ENCODE assay signal across 9 cellular contexts in genomic region chr3:183161552-183162345, GRCh38. TPM values are rescaled to one million over a fixed set of nuclear protein-coding genes. Genes with fewer than 3 reads are reported as not detected.
DNase-seq lines count a peak whose midpoint lies in the region; ATAC-seq lines count a peak whose summit lies in the region.
"Had no signal": no experiment of that assay in that cellular context is flagged by ENCODE, and none has a peak within 500 bp of the region (broad histone marks: within the 10 kb centered on the region; RNA-seq: fewer than 3 reads in every experiment).

No MANE protein-coding gene starts in this region.

- H3K27ac Mint-ChIP-seq in CD4-positive, alpha-beta memory T cell: peak overlapping the region; percentile 66 to 90 (median 81)
- H3K27ac Mint-ChIP-seq in activated CD4-positive, alpha-beta memory T cell treated with anti-CD3 and anti-CD28 coated beads, Interleukin-2, amount 10 ng/mL, durations not matched to agents 7 days and 5 days: no peak overlapping the region
- H3K27ac Mint-ChIP-seq in stimulated activated naive B cell treated with anti-CD40 and anti-IgM and Interleukin-4, amounts not matched to agents 10 μg/mL and 1 μg/mL and 100 μg/mL, for 72 hours: peak overlapping the region; percentile 95

- H3K9me3 Mint-ChIP-seq in CD4-positive, alpha-beta memory T cell: no peaks in the 10 kb centered on the region
- H3K9me3 Mint-ChIP-seq in activated CD4-positive, alpha-beta memory T cell treated with anti-CD3 and anti-CD28 coated beads, Interleukin-2, amount 10 ng/mL, durations not matched to agents 7 days and 5 days: no peaks in the 10 kb centered on the region
- H3K9me3 Mint-ChIP-seq in stimulated activated naive B cell treated with anti-CD40 and anti-IgM and Interleukin-4, amounts not matched to agents 10 μg/mL and 1 μg/mL and 100 μg/mL, for 72 hours: peaks cover 0 to 8% of the 10 kb centered on the region in 2 donors

- ATAC-seq in GM19035 (IDR thresholded peaks at IDR 0.05; ENCODE audit: unreplicated experiment) (peak; percentile 59), HG03103 (IDR thresholded peaks at IDR 0.05; ENCODE audit: low read depth, unreplicated experiment) (peak; percentile 67)
- peak; percentile 83 to 88 for ATAC-seq in stimulated activated naive B cell treated with anti-CD40 and anti-IgM and Interleukin-4, amounts not matched to agents 10 μg/mL and 1 μg/mL and 100 μg/mL, for 72 hours (replicated peaks)

- CTCF ChIA-PET in CD4-positive, alpha-beta memory T cell (lab: Charles Lee; ENCODE audit: partially characterized antibody): interaction anchor here (0.6 to 1.5 kb wide), 3 partner anchors 20 to 146 kb away, joined by 3 to 4 read pairs (median 3); no protein-coding TSS in a partner anchor
- CTCF ChIA-PET in activated CD4-positive, alpha-beta memory T cell treated with anti-CD3 and anti-CD28 coated beads, Interleukin-2, amount 10 ng/mL, durations not matched to agents 7 days and 5 days (lab: Charles Lee): interaction anchor here (1.0 to 1.2 kb wide), 3 partner anchors 10 to 269 kb away, joined by 3 read pairs; no protein-coding TSS in a partner anchor

- peak overlapping the region; percentile 83 to 95 (median 92) for H3K4me3 Mint-ChIP-seq in CD4-positive, alpha-beta memory T cell
- peak overlapping the region; percentile 87 for H3K4me3 Mint-ChIP-seq in activated CD4-positive, alpha-beta memory T cell treated with anti-CD3 and anti-CD28 coated beads, Interleukin-2, amount 10 ng/mL, durations not matched to agents 7 days and 5 days
- H3K4me3 Mint-ChIP-seq in stimulated activated naive B cell treated with anti-CD40 and anti-IgM and Interleukin-4, amounts not matched to agents 10 μg/mL and 1 μg/mL and 100 μg/mL, for 72 hours: peak overlapping the region; percentile 84 to 88

- H3K27me3 Mint-ChIP-seq in CD4-positive, alpha-beta memory T cell: no peaks in the 10 kb centered on the region
- H3K27me3 Mint-ChIP-seq in activated CD4-positive, alpha-beta memory T cell treated with anti-CD3 and anti-CD28 coated beads, Interleukin-2, amount 10 ng/mL, durations not matched to agents 7 days and 5 days: peaks cover 2% of the 10 kb centered on the region
- H3K27me3 Mint-ChIP-seq in stimulated activated naive B cell treated with anti-CD40 and anti-IgM and Interleukin-4, amounts not matched to agents 10 μg/mL and 1 μg/mL and 100 μg/mL, for 72 hours: peaks cover 33 to 47% of the 10 kb centered on the region in 2 donors

- no peaks in the 10 kb centered on the region for H3K36me3 Mint-ChIP-seq in CD4-positive, alpha-beta memory T cell
- peaks cover 9% of the 10 kb centered on the region for H3K36me3 Mint-ChIP-seq in activated CD4-positive, alpha-beta memory T cell treated with anti-CD3 and anti-CD28 coated beads, Interleukin-2, amount 10 ng/mL, durations not matched to agents 7 days and 5 days (ENCODE audit: low read depth)
- peaks cover 10 to 30% of the 10 kb centered on the region in 2 donors for H3K36me3 Mint-ChIP-seq in stimulated activated naive B cell treated with anti-CD40 and anti-IgM and Interleukin-4, amounts not matched to agents 10 μg/mL and 1 μg/mL and 100 μg/mL, for 72 hours

- no peaks in the 10 kb centered on the region for H3K27me3 ChIP-seq in CD4-positive, alpha-beta memory T cell (ENCODE audit: insufficient read depth, low read length)

- H3K27ac ChIP-seq in CD4-positive, alpha-beta memory T cell (ENCODE audit: low read depth, low read length): peak overlapping the region; percentile 51
- H3K27ac ChIP-seq: SK-N-MC had no signal

- no peaks in the 10 kb centered on the region for H3K9me3 ChIP-seq in CD4-positive, alpha-beta memory T cell (ENCODE audit: control insufficient read depth in 1 of 2, low read length in 2 of 2)
- no peaks in the 10 kb centered on the region for H3K9me3 ChIP-seq in iPS-18c (ENCODE audit: control insufficient read depth, insufficient read depth, low read length)

- H3K4me1 ChIP-seq in CD4-positive, alpha-beta memory T cell (ENCODE audit: insufficient read depth, low read length): peaks cover 7% of the 10 kb centered on the region

- no peaks in the 10 kb centered on the region for H3K36me3 ChIP-seq in CD4-positive, alpha-beta memory T cell (ENCODE audit: insufficient read depth, low read length)

- H3K4me3 ChIP-seq in CD4-positive, alpha-beta memory T cell (ENCODE audit: low read length in 2 of 2): peak overlapping the region; percentile 33 to 70
- H3K4me3 ChIP-seq in iPS-18c (ENCODE audit: insufficient read depth, low read depth, low read length): peak overlapping the region; percentile 41
- H3K4me3 ChIP-seq: SK-N-MC had no signal

- POLR2A ChIA-PET in CD4-positive, alpha-beta memory T cell (lab: Charles Lee; ENCODE audit: partially characterized antibody): interaction anchor here (0.7 to 0.8 kb wide), 2 partner anchors 8 to 124 kb away, joined by 3 to 4 read pairs; no protein-coding TSS in a partner anchor
- POLR2A ChIA-PET in activated CD4-positive, alpha-beta memory T cell treated with anti-CD3 and anti-CD28 coated beads, Interleukin-2, amount 10 ng/mL, durations not matched to agents 7 days and 5 days (lab: Charles Lee): interaction anchor here (0.6 to 2.2 kb wide), 3 partner anchors 8 to 127 kb away, joined by 3 to 8 read pairs (median 3); no protein-coding TSS in a partner anchor

- peak in 2 of 5 donors; percentile 14 to 18 for DNase-seq in CD4-positive, alpha-beta memory T cell
- no peak for DNase-seq in activated CD4-positive, alpha-beta memory T cell treated with anti-CD3 and anti-CD28 coated beads, Interleukin-2, amount 10 ng/mL, durations not matched to agents 7 days and 5 days
- peak; percentile 77 for DNase-seq in stimulated activated naive B cell treated with anti-CD40 and anti-IgM and Interleukin-4, amounts not matched to agents 10 μg/mL and 1 μg/mL and 100 μg/mL, for 72 hours
- DNase-seq in posterior vena cava (ENCODE audit: low spot score): no peak
- no peak for DNase-seq in stimulated activated CD8-positive, alpha-beta memory T cell treated with anti-CD3 and anti-CD28 coated beads, Interleukin-4, amount 100 ng/mL, for 48 hours

- peaks cover 8 to 11% (median 9%) of the 10 kb centered on the region in 4 donors for H3K4me1 Mint-ChIP-seq in CD4-positive, alpha-beta memory T cell
- H3K4me1 Mint-ChIP-seq in activated CD4-positive, alpha-beta memory T cell treated with anti-CD3 and anti-CD28 coated beads, Interleukin-2, amount 10 ng/mL, durations not matched to agents 7 days and 5 days: peaks cover 33% of the 10 kb centered on the region
- peaks cover 26 to 43% of the 10 kb centered on the region in 2 donors for H3K4me1 Mint-ChIP-seq in stimulated activated naive B cell treated with anti-CD40 and anti-IgM and Interleukin-4, amounts not matched to agents 10 μg/mL and 1 μg/mL and 100 μg/mL, for 72 hours

- intact Hi-C loops in CD4-positive, alpha-beta memory T cell (cut with micrococcal nuclease): loop anchor here (1.0 to 5.0 kb wide), 2 partner anchors 62 to 369 kb away; partner anchors contain the start of genes ATP11B and MCCC1
- intact Hi-C loops in posterior vena cava (cut with DNase I): no loop called here

RNA-seq across cellular contexts. Expression of gene LAMP3, which starts 0.8 kb away (rescaled TPM):
- total RNA-seq in CD4-positive, alpha-beta memory T cell: under 1 TPM; 0.76 to 0.97 TPM
- polyA plus RNA-seq in CD4-positive, alpha-beta memory T cell: 1 to 10 TPM; 2.6 to 5.6 TPM
- total RNA-seq in activated CD4-positive, alpha-beta memory T cell treated with anti-CD3 and anti-CD28 coated beads, Interleukin-2, amount 10 ng/mL, durations not matched to agents 7 days and 5 days: 10 to 100 TPM; 13.6 to 13.8 TPM
- under 1 TPM; 0.14 to 0.43 TPM for total RNA-seq in posterior vena cava

Comparison
In these comparisons a context has a peak if more than half of its experiments do, and no peak if none do; other contexts are left out.
1. RNA of gene LAMP3, which starts 0.8 kb away (total RNA-seq): 13.6 to 13.8 TPM in activated CD4-positive, alpha-beta memory T cell treated with anti-CD3 and anti-CD28 coated beads, Interleukin-2, amount 10 ng/mL, durations not matched to agents 7 days and 5 days; 0.76 to 0.97 TPM in CD4-positive, alpha-beta memory T cell and 0.14 to 0.43 TPM in posterior vena cava; every median in the first group is over 4 times any median in the second.
2. Peak in every context shown above with its lines, with median percentiles within 50 percentile points of each other: H3K4me3 Mint-ChIP-seq and ATAC-seq.